22 cellular contexts compared by ENCODE assay signal in genomic region chr17:54172096-54172495, GRCh38.
"Had no signal": no experiment of that assay in that cellular context is flagged by ENCODE, and none has a peak within 500 bp of the region (broad histone marks: within the 10 kb centered on the region; RNA-seq: fewer than 3 reads in every experiment).

No MANE protein-coding gene starts in this region.

- H3K4me1 ChIP-seq: heart right ventricle, sigmoid colon, testis, vagina had no signal

- DNase-seq: activated CD4-positive, alpha-beta T cell treated with anti-CD3 and anti-CD28 coated beads for 48 hours; activated effector memory CD4-positive, alpha-beta T cell treated with Interleukin-2 at 50 U/mL for 16 hours; activated naive CD8-positive, alpha-beta T cell treated with anti-CD3 and anti-CD28 coated beads, Interleukin-2, amount 10 ng/mL, durations not matched to agents 7 days and 5 days; activated T-cell treated with anti-CD3 and anti-CD28 coated beads, Interleukin-2, amount 50 U/mL, for 72 hours; amniotic stem cell; effector CD8-positive, alpha-beta T cell; heart right ventricle; immature natural killer cell; left ventricle myocardium superior; sigmoid colon; stimulated activated CD4-positive, alpha-beta T cell treated with anti-CD3 and anti-CD28 coated beads, Interleukin-2, amount 100 ng/mL, for 48 hours; stimulated activated CD8-positive, alpha-beta memory T cell treated with anti-CD3 and anti-CD28 coated beads, Interleukin-4, amount 100 ng/mL, for 48 hours; stimulated activated naive B cell treated with anti-CD40 and anti-IgM and Interleukin-4, amounts not matched to agents 10 μg/mL and 1 μg/mL and 100 μg/mL, for 72 hours; T-helper 9 cell had no signal

- H3K4me3 ChIP-seq: heart right ventricle, sigmoid colon, testis, vagina had no signal

- H3K9me3 Mint-ChIP-seq: dendritic cell treated with granulocyte-macrophage colony-stimulating factor and Interleukin-4, amounts not matched to agents 40 ng/mL and 50 ng/mL, for 4 days; type B pancreatic cell had no signal

- ATAC-seq: activated T-cell treated with anti-CD3 and anti-CD28 coated beads, Interleukin-2, amount 50 U/mL, for 72 hours; heart right ventricle; left ventricle myocardium superior; natural killer cell treated with Interleukin-12 subunit alpha and Interleukin-12 subunit beta and Interleukin-15 and Interleukin-18, amount 100 ng/mL, for 72 hours; stimulated activated naive B cell treated with anti-CD40 and anti-IgM and Interleukin-4, amounts not matched to agents 10 μg/mL and 1 μg/mL and 100 μg/mL, for 72 hours had no signal

- H3K27me3 ChIP-seq: heart right ventricle, sigmoid colon, testis, vagina had no signal

- H3K4me1 Mint-ChIP-seq: activated naive CD8-positive, alpha-beta T cell treated with anti-CD3 and anti-CD28 coated beads, Interleukin-2, amount 10 ng/mL, durations not matched to agents 7 days and 5 days; immature natural killer cell; memory B cell; stimulated activated naive B cell treated with anti-CD40 and anti-IgM and Interleukin-4, amounts not matched to agents 10 μg/mL and 1 μg/mL and 100 μg/mL, for 72 hours had no signal

- H3K4me3 Mint-ChIP-seq: activated CD4-positive, alpha-beta memory T cell treated with anti-CD3 and anti-CD28 coated beads for 36 hours; activated naive CD4-positive, alpha-beta T cell treated with anti-CD3 and anti-CD28 coated beads for 36 hours; activated naive CD8-positive, alpha-beta T cell treated with anti-CD3 and anti-CD28 coated beads, Interleukin-2, amount 10 ng/mL, durations not matched to agents 7 days and 5 days; activated T-cell treated with anti-CD3 and anti-CD28 coated beads, Interleukin-2, amount 50 U/mL, for 72 hours; dendritic cell treated with granulocyte-macrophage colony-stimulating factor and Interleukin-4, amounts not matched to agents 40 ng/mL and 50 ng/mL, for 4 days; immature natural killer cell; memory B cell; natural killer cell treated with Interleukin-12 subunit alpha and Interleukin-12 subunit beta and Interleukin-15 and Interleukin-18, amount 100 ng/mL, for 72 hours; stimulated activated naive B cell treated with anti-CD40 and anti-IgM and Interleukin-4, amounts not matched to agents 10 μg/mL and 1 μg/mL and 100 μg/mL, for 72 hours; type B pancreatic cell had no signal

- H3K36me3 Mint-ChIP-seq: activated CD4-positive, alpha-beta memory T cell treated with anti-CD3 and anti-CD28 coated beads for 36 hours; activated naive CD8-positive, alpha-beta T cell treated with anti-CD3 and anti-CD28 coated beads, Interleukin-2, amount 10 ng/mL, durations not matched to agents 7 days and 5 days; immature natural killer cell; memory B cell; natural killer cell treated with Interleukin-12 subunit alpha and Interleukin-12 subunit beta and Interleukin-15 and Interleukin-18, amount 100 ng/mL, for 72 hours; stimulated activated naive B cell treated with anti-CD40 and anti-IgM and Interleukin-4, amounts not matched to agents 10 μg/mL and 1 μg/mL and 100 μg/mL, for 72 hours; type B pancreatic cell had no signal

- H3K27ac ChIP-seq: heart right ventricle, sigmoid colon, testis, vagina had no signal

- H3K36me3 ChIP-seq: heart right ventricle, sigmoid colon, vagina had no signal

- H3K27ac Mint-ChIP-seq: activated CD4-positive, alpha-beta memory T cell treated with anti-CD3 and anti-CD28 coated beads for 36 hours; activated naive CD4-positive, alpha-beta T cell treated with anti-CD3 and anti-CD28 coated beads for 36 hours; activated naive CD8-positive, alpha-beta T cell treated with anti-CD3 and anti-CD28 coated beads, Interleukin-2, amount 10 ng/mL, durations not matched to agents 7 days and 5 days; activated T-cell treated with anti-CD3 and anti-CD28 coated beads, Interleukin-2, amount 50 U/mL, for 72 hours; dendritic cell treated with granulocyte-macrophage colony-stimulating factor and Interleukin-4, amounts not matched to agents 40 ng/mL and 50 ng/mL, for 4 days; immature natural killer cell; memory B cell; natural killer cell treated with Interleukin-12 subunit alpha and Interleukin-12 subunit beta and Interleukin-15 and Interleukin-18, amount 100 ng/mL, for 72 hours; stimulated activated naive B cell treated with anti-CD40 and anti-IgM and Interleukin-4, amounts not matched to agents 10 μg/mL and 1 μg/mL and 100 μg/mL, for 72 hours; type B pancreatic cell had no signal

- H3K27me3 Mint-ChIP-seq: activated CD4-positive, alpha-beta memory T cell treated with anti-CD3 and anti-CD28 coated beads for 36 hours; activated naive CD8-positive, alpha-beta T cell treated with anti-CD3 and anti-CD28 coated beads, Interleukin-2, amount 10 ng/mL, durations not matched to agents 7 days and 5 days; dendritic cell treated with granulocyte-macrophage colony-stimulating factor and Interleukin-4, amounts not matched to agents 40 ng/mL and 50 ng/mL, for 4 days; memory B cell; natural killer cell treated with Interleukin-12 subunit alpha and Interleukin-12 subunit beta and Interleukin-15 and Interleukin-18, amount 100 ng/mL, for 72 hours; stimulated activated naive B cell treated with anti-CD40 and anti-IgM and Interleukin-4, amounts not matched to agents 10 μg/mL and 1 μg/mL and 100 μg/mL, for 72 hours had no signal

- H3K9me3 ChIP-seq: heart right ventricle, sigmoid colon, testis, vagina had no signal
